Comparison of ENCODE assay signal across 8 cellular contexts in the genomic region with DNA sequence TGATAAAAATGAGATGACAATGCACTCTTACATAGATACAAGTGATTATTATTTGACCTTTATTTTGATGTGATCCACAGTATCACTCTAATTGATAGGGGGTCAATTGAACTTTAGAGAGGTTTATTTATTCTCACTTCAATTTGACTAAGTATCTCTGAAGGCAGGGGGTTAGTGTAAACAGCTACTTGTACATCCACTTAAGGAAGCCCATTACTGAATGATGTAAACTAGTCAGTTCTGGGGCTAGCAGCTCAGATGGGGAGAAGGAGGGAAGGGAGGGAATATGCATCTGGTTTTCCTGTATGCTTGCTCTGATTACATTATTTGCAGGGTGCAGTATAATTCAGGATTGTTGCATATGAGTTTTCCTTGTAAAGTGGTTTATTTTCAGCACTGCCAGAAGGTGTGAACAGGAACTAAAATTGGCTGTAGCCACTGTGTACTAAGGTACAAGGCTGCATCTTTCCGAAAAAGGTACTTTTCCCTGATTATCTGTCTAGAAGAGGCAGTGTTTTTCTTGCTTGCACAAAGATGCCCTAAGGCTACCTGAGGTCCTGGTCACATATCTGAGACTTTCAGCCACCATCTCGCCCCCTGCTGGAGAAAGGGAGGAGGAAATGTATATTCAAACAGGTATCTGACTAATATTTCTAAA. TPM values are rescaled to one million over a fixed set of nuclear protein-coding genes. Genes with fewer than 3 reads are reported as not detected.
DNase-seq lines count a peak whose midpoint lies in the region; ATAC-seq and TF ChIP-seq lines count a peak whose summit lies in the region.

No MANE protein-coding gene starts in this region.

- H3K4me2 ChIP-seq in DND-41 (ENCODE audit: insufficient read depth, low read length) (no peak overlapping the region), SK-N-SH (no peak overlapping the region)

- no peaks in the 10 kb centered on the region for H3K4me1 ChIP-seq in DND-41 (ENCODE audit: insufficient read depth, low read length)
- H3K4me1 ChIP-seq in SK-N-SH (ENCODE audit: control insufficient read depth in 1 of 2, insufficient read depth in 2 of 2, low read depth in 1 of 2, low read length in 1 of 2) = peaks cover 5 to 16% of the 10 kb centered on the region in 2 experiments; a peak in 3 of 4 replicates

- H3K9me3 ChIP-seq in DND-41 (ENCODE audit: insufficient read depth, low read length, severe bottlenecking) = no peaks in the 10 kb centered on the region
- H3K9me3 ChIP-seq in SK-N-SH = no peaks in the 10 kb centered on the region

- H3K9ac ChIP-seq in DND-41 (ENCODE audit: low read depth, low read length) = no peak overlapping the region
- H3K9ac ChIP-seq in SK-N-SH = no peak overlapping the region

- no peaks in the 10 kb centered on the region for H3K9me2 ChIP-seq in SK-N-SH

- ATAC-seq in DND-41 (ENCODE audit: insufficient read depth, low read depth) (no peak), GM18907 (IDR thresholded peaks at IDR 0.05; ENCODE audit: unreplicated experiment) (no peak)

- 41% methylated on average over 2 of the region's 2 CpGs for WGBS in SK-N-SH (ENCODE audit: low lambda C conversion rate)

- H2AFZ ChIP-seq in DND-41 (ENCODE audit: low read depth, low read length) (no peak overlapping the region), SK-N-SH (ENCODE audit: low read depth) (no peak overlapping the region)

- POLR2A ChIA-PET in SK-N-SH (lab: Yijun Ruan, JAX) = no interaction called here

- TF ChIP-seq RAD21 in SK-N-SH (IDR thresholded peaks at IDR 0.05; ENCODE audit: low read length) = peak; percentile 58

- H3K27me3 ChIP-seq in DND-41 (ENCODE audit: insufficient read depth, low read length, poor library complexity) (no peaks in the 10 kb centered on the region), SK-N-SH (ENCODE audit: insufficient read depth) (no peaks in the 10 kb centered on the region)

- in situ Hi-C loops in astrocyte of the spinal cord (cut with HindIII; ENCODE audit: low sequenced_read_pairs) = no loop called here

- H3K4me3 ChIP-seq in DND-41 (ENCODE audit: low read depth in 1 of 2, low read length in 2 of 2) = no peak overlapping the region
- H3K4me3 ChIP-seq in HFF-Myc (replicated peaks; ENCODE audit: low read depth, low read length) = no peak overlapping the region
- H3K4me3 ChIP-seq in SK-N-SH (ENCODE audit: low read depth in 2 of 2, low read length in 1 of 2) = no peak overlapping the region; a peak in 1 of 4 replicates
- no peak overlapping the region for H3K4me3 ChIP-seq in astrocyte of the spinal cord (ENCODE audit: low read depth, low read length)

- no peak for TF ChIP-seq EP300 in SK-N-SH (IDR thresholded peaks at IDR 0.05; ENCODE audit: borderline replicate concordance in 1 of 2, low read depth in 1 of 2, low read length in 1 of 2)

- H3K27ac ChIP-seq in DND-41 (ENCODE audit: low read length) = no peak overlapping the region
- H3K27ac ChIP-seq in SK-N-SH (ENCODE audit: low read depth in 2 of 2, low read length in 1 of 2) = no peak overlapping the region; a peak in 2 of 4 replicates

- peak; percentile 41 for DNase-seq in DND-41
- no peak for DNase-seq in HFF-Myc (ENCODE audit: extremely low read depth, low read depth)
- DNase-seq in SK-N-SH = peak; percentile 36
- DNase-seq in astrocyte of the spinal cord (ENCODE audit: low read depth, low spot score) = peak; percentile 47
- peak; percentile 73 for DNase-seq in left kidney (ENCODE audit: low read depth, low spot score)
- DNase-seq in stimulated activated CD8-positive, alpha-beta memory T cell treated with anti-CD3 and anti-CD28 coated beads, Interleukin-4, amount 100 ng/mL, for 48 hours = peak; percentile 57
- no peak for DNase-seq in midbrain (lab: John Stamatoyannopoulos, UW)

- H3F3A ChIP-seq in SK-N-SH (replicated peaks; ENCODE audit: insufficient read depth) = peaks cover 15% of the 10 kb centered on the region

- H4K20me1 ChIP-seq in DND-41 (ENCODE audit: insufficient read depth, low read length) (peaks cover 18% of the 10 kb centered on the region; the same call in 1 of the 2 replicates), SK-N-SH (ENCODE audit: insufficient read depth) (no peaks in the 10 kb centered on the region)

- H3K36me3 ChIP-seq in DND-41 (ENCODE audit: insufficient read depth, low read length) = peaks cover 6% of the 10 kb centered on the region; the same call in 1 of the 2 replicates
- peaks cover 0 to 16% of the 10 kb centered on the region in 2 experiments for H3K36me3 ChIP-seq in SK-N-SH (replicated peaks in 1 of 2; ENCODE audit: control insufficient read depth in 1 of 2, insufficient read depth in 2 of 2, low read length in 1 of 2)

- TF ChIP-seq CTCF in DND-41 (IDR thresholded peaks at IDR 0.05; ENCODE audit: borderline replicate concordance, extremely low read depth, low read length, poor library complexity, severe bottlenecking) = peak; percentile 70
- peak; percentile 69 for TF ChIP-seq CTCF in HFF-Myc (IDR thresholded peaks at IDR 0.05; ENCODE audit: low read depth, low read length, missing control alignments)
- TF ChIP-seq CTCF in SK-N-SH (IDR thresholded peaks at IDR 0.05) = peak; percentile 73
- TF ChIP-seq CTCF in astrocyte of the spinal cord (IDR thresholded peaks at IDR 0.05; ENCODE audit: low read depth, low read length) = peak; percentile 75

- peaks cover 22% of the 10 kb centered on the region for H3K79me2 ChIP-seq in DND-41 (ENCODE audit: insufficient read depth, low read length)
- H3K79me2 ChIP-seq in SK-N-SH (ENCODE audit: insufficient read depth) = peaks cover 26% of the 10 kb centered on the region; the same call in 1 of the 2 replicates

- CTCF ChIA-PET in SK-N-SH (lab: Yijun Ruan, JAX) = interaction anchor here (0.6 to 1.5 kb wide), 15 partner anchors 9 to 493 kb away, joined by 3 to 13 read pairs (median 3); no protein-coding TSS in a partner anchor

TF ChIP-seq in SK-N-SH, 30 proteins besides CTCF, POLR2A, EP300 and RAD21:
- peak; percentile 48 for TF ChIP-seq SMC3 (IDR thresholded peaks at IDR 0.05; ENCODE audit: low read depth, low read length)
- no peak for TF ChIP-seq GATA2 (CRISPR knock-in tag; IDR thresholded peaks at IDR 0.05)

RNA-seq across cellular contexts. Expression of a gene that starts 51.2 kb away (rescaled TPM):
- polyA plus RNA-seq in SK-N-SH (2012; rRNA removed) = 37.5 and 48.2 TPM in 2 replicates
- polyA plus RNA-seq in SK-N-SH (2012; cell fraction: cytosol; rRNA removed) = 39.8 and 47.0 TPM in 2 replicates
- polyA plus RNA-seq in SK-N-SH (2012; cell fraction: nucleus; rRNA removed) = 38.6 and 42.4 TPM in 2 replicates

RNA-seq across cellular contexts. Expression of a gene that starts 51.3 kb away (rescaled TPM):
- polyA plus RNA-seq in SK-N-SH (2012; rRNA removed) = 6.7 and 8.6 TPM in 2 replicates
- 8.0 and 8.9 TPM in 2 replicates for polyA plus RNA-seq in SK-N-SH (2012; cell fraction: cytosol; rRNA removed)
- 7.1 and 13.0 TPM in 2 replicates for polyA plus RNA-seq in SK-N-SH (2012; cell fraction: nucleus; rRNA removed)

Comparison
In these comparisons a context has a peak if more than half of its experiments do, and no peak if none do; other contexts are left out.
1. DNase-seq: peak in DND-41 (single experiment), SK-N-SH (single experiment), astrocyte of the spinal cord (single experiment), left kidney (single experiment) and stimulated activated CD8-positive, alpha-beta memory T cell treated with anti-CD3 and anti-CD28 coated beads, Interleukin-4, amount 100 ng/mL, for 48 hours (single experiment); none in HFF-Myc (single experiment) and midbrain (single experiment).
2. Peak in every context shown above with its lines, with median percentiles within 50 percentile points of each other: CTCF ChIP-seq.